Comparison of ENCODE assay signal across 8 cellular contexts in genomic region chrX:70433848-70434351, GRCh38. TPM values are rescaled to one million over a fixed set of nuclear protein-coding genes. Genes with fewer than 3 reads are reported as not detected.
DNase-seq lines count a peak whose midpoint lies in the region; ATAC-seq, FAIRE-seq and TF ChIP-seq lines count a peak whose summit lies in the region.

No MANE protein-coding gene starts in this region.

- no peak for FAIRE-seq in D721Med (lab: Jason Lieb, UNC)

- H3K79me1 ChIP-seq in neuronal stem cell (ENCODE audit: low read depth, low read length), result no peaks in the 10 kb centered on the region

- H2AK5ac ChIP-seq in neuronal stem cell (ENCODE audit: low read depth, low read length), result no peak overlapping the region

- peaks cover 0 to 10% of the 10 kb centered on the region in 2 donors for H3K36me3 ChIP-seq in neuronal stem cell (replicated peaks in 1 of 2; ENCODE audit: control insufficient read depth in 2 of 2, insufficient read depth in 2 of 2, low read length in 2 of 2)
- H3K36me3 ChIP-seq in testis (ENCODE audit: low read depth, missing control alignments), result no peaks in the 10 kb centered on the region

- H3K4me1 ChIP-seq in neuronal stem cell (ENCODE audit: control insufficient read depth in 2 of 2, insufficient read depth in 1 of 2, low read depth in 1 of 2, low read length in 2 of 2) (peaks cover 5 to 12% of the 10 kb centered on the region in 2 donors), testis (no peaks in the 10 kb centered on the region)

- H2BK5ac ChIP-seq in neuronal stem cell (ENCODE audit: low read length), result no peak overlapping the region

- no CpG with 5 or more reads among the region's 37 CpGs for WGBS in neuronal stem cell (ENCODE audit: extremely low coverage in 2 of 2, insufficient read length in 2 of 2, insufficient replicate concordance in 1 of 2), 2 donors
- 0% methylated on average over 8 to 26 of the region's 37 CpGs for WGBS in testis, 2 donors

- H3K4me2 ChIP-seq in neuronal stem cell (ENCODE audit: insufficient read depth, low read length, poor library complexity, severe bottlenecking), result peak overlapping the region; percentile 58

- no peak overlapping the region for H2BK15ac ChIP-seq in neuronal stem cell (ENCODE audit: low read length)

- H2BK120ac ChIP-seq in neuronal stem cell (ENCODE audit: low read depth, low read length), result no peak overlapping the region

- DNase-seq in D721Med (ENCODE audit: insufficient read length, low spot score) (no peak), HuH-7 (ENCODE audit: low spot score) (peak; percentile 74), RPMI8226 (peak; percentile 86), foreskin fibroblast (peak in 1 of 2 donors; percentile 77), neuronal stem cell (ENCODE audit: low spot score) (peak; percentile 57), testis (peak; percentile 78)
- DNase-seq in activated T-helper 9 cell treated with anti-CD3 and anti-CD28 coated beads, Interleukin-2, amount 50 U/mL, for 16 hours (ENCODE audit: low read depth), result peak; percentile 57

- H3K14ac ChIP-seq in neuronal stem cell (ENCODE audit: low read length), result no peak overlapping the region

- H4K91ac ChIP-seq in neuronal stem cell (ENCODE audit: low read depth, low read length, poor library complexity), result no peak overlapping the region

- TF ChIP-seq CTCF in D721Med (IDR thresholded peaks at IDR 0.05; ENCODE audit: insufficient read depth, missing control alignments), result peak; percentile 61
- peak; percentile 39 for TF ChIP-seq CTCF in foreskin fibroblast (IDR thresholded peaks at IDR 0.05; ENCODE audit: low read depth, low read length)
- peak; percentile 36 to 68 (median 60) for TF ChIP-seq CTCF in testis (IDR thresholded peaks at IDR 0.05)

- intact Hi-C loops in testis (cut with DNase I; ENCODE audit: low total_unique reads), result no loop called here

- peak overlapping the region; percentile 85 to 88 for H3K4me3 ChIP-seq in foreskin fibroblast (ENCODE audit: low read depth in 1 of 2, low read length in 2 of 2)
- H3K4me3 ChIP-seq in neuronal stem cell (ENCODE audit: low read length in 2 of 2), result peak overlapping the region; percentile 62 to 94
- peak overlapping the region; percentile 59 to 69 for H3K4me3 ChIP-seq in testis

- no peak overlapping the region for H3K27ac ChIP-seq in neuronal stem cell (replicated peaks; ENCODE audit: low read length)
- peak overlapping the region; percentile 63 to 77 for H3K27ac ChIP-seq in testis

- peak overlapping the region; percentile 80 for H3K18ac ChIP-seq in neuronal stem cell (ENCODE audit: low read length)

- H3K9me3 ChIP-seq in neuronal stem cell (replicated peaks in 1 of 2; ENCODE audit: control insufficient read depth in 2 of 2, insufficient read depth in 1 of 2, low read depth in 1 of 2, low read length in 2 of 2) (no peaks in the 10 kb centered on the region), testis (no peaks in the 10 kb centered on the region)

- peak; percentile 57 for ATAC-seq in GM21390 (IDR thresholded peaks at IDR 0.05; ENCODE audit: unreplicated experiment)

- no peak overlapping the region for H3K4ac ChIP-seq in neuronal stem cell (ENCODE audit: low read length)

- no peak overlapping the region for H3K9ac ChIP-seq in neuronal stem cell (ENCODE audit: low read depth, low read length, poor library complexity)

- H3K23ac ChIP-seq in neuronal stem cell (ENCODE audit: low read depth, low read length, poor library complexity), result no peak overlapping the region

- H3K27me3 ChIP-seq in neuronal stem cell (ENCODE audit: control insufficient read depth in 3 of 3, insufficient read depth in 3 of 3, low read depth in 1 of 3, low read length in 3 of 3) (peaks cover 0 to 3% (median 0%) of the 10 kb centered on the region in 3 experiments), testis (no peaks in the 10 kb centered on the region)

- peak overlapping the region; percentile 91 for H2AFZ ChIP-seq in neuronal stem cell (ENCODE audit: low read length)

- TF ChIP-seq POLR2A in testis (IDR thresholded peaks at IDR 0.05), result no peak

- H2BK12ac ChIP-seq in neuronal stem cell (ENCODE audit: low read length), result no peak overlapping the region

- H4K8ac ChIP-seq in neuronal stem cell (ENCODE audit: low read depth, low read length), result no peak overlapping the region

RNA-seq across cellular contexts. Expression of gene DLG3, which starts 10.7 kb away (rescaled TPM):
- polyA plus RNA-seq in neuronal stem cell (2013, experiment 1 of 2), result 55.1 TPM
- polyA plus RNA-seq in neuronal stem cell (2013, experiment 2 of 2), result 55.1 TPM
- total RNA-seq in testis, result 1 to 10 TPM; 5.6 to 7.1 TPM
- 7.8 TPM for polyA plus RNA-seq in testis (ENCODE audit: insufficient read depth, low read depth, low replicate concordance)

RNA-seq across cellular contexts. Expression of gene GDPD2, which starts 10.8 kb away (rescaled TPM):
- polyA plus RNA-seq in neuronal stem cell (2013, experiment 1 of 2), result 3.0 TPM
- 3.1 TPM for polyA plus RNA-seq in neuronal stem cell (2013, experiment 2 of 2)
- total RNA-seq in testis, result not detected
- not detected for polyA plus RNA-seq in testis (ENCODE audit: insufficient read depth, low read depth, low replicate concordance)
